27 cellular contexts compared by ENCODE assay signal in genomic region chr3:161744366-161744765, GRCh38.
"Had no signal": no experiment of that assay in that cellular context is flagged by ENCODE, and none has a peak within 500 bp of the region (broad histone marks: within the 10 kb centered on the region; RNA-seq: fewer than 3 reads in every experiment).

No MANE protein-coding gene starts in this region.

- H3K27ac Mint-ChIP-seq: mesothelial cell of epicardium; naive B cell; natural killer cell; nephron progenitor cell; neural progenitor cell; stimulated activated naive B cell treated with anti-CD40 and anti-IgM and Interleukin-4, amounts not matched to agents 10 μg/mL and 1 μg/mL and 100 μg/mL, for 72 hours had no signal

- FAIRE-seq: urothelium cell line had no signal

- H3K4me3 ChIP-seq: heart right ventricle, hepatocyte, lower lobe of right lung, neural progenitor cell, psoas muscle, skin epidermis, stomach, testis, thyroid gland, transverse colon, upper lobe of left lung had no signal

- H3K4me1 Mint-ChIP-seq: naive B cell; natural killer cell; nephron progenitor cell; neural progenitor cell; stimulated activated naive B cell treated with anti-CD40 and anti-IgM and Interleukin-4, amounts not matched to agents 10 μg/mL and 1 μg/mL and 100 μg/mL, for 72 hours had no signal

- H3K36me3 Mint-ChIP-seq: mesothelial cell of epicardium; naive B cell; natural killer cell; neural progenitor cell; stimulated activated naive B cell treated with anti-CD40 and anti-IgM and Interleukin-4, amounts not matched to agents 10 μg/mL and 1 μg/mL and 100 μg/mL, for 72 hours had no signal

- H3K27me3 Mint-ChIP-seq: naive B cell; stimulated activated naive B cell treated with anti-CD40 and anti-IgM and Interleukin-4, amounts not matched to agents 10 μg/mL and 1 μg/mL and 100 μg/mL, for 72 hours had no signal

- H3K9me3 Mint-ChIP-seq: mesothelial cell of epicardium, naive B cell, nephron progenitor cell, neural progenitor cell had no signal

- H3K4me3 Mint-ChIP-seq: mesothelial cell of epicardium; naive B cell; natural killer cell; nephron progenitor cell; neural progenitor cell; stimulated activated naive B cell treated with anti-CD40 and anti-IgM and Interleukin-4, amounts not matched to agents 10 μg/mL and 1 μg/mL and 100 μg/mL, for 72 hours had no signal

- DNase-seq: heart right ventricle; islet precursor cell; lower lobe of right lung; mammary epithelial cell; mesenchymal stem cell; naive B cell; natural killer cell; nephron progenitor cell; occipital lobe; psoas muscle; right cardiac atrium; stimulated activated CD4-positive, alpha-beta T cell treated with anti-CD3 and anti-CD28 coated beads, Interleukin-12 subunit alpha, Interleukin-12 subunit beta, amount 100 ng/mL, for 4 hours; stimulated activated CD4-positive, alpha-beta T cell treated with anti-CD3 and anti-CD28 coated beads, Interleukin-15, amount 100 ng/mL, for 24 hours; stimulated activated CD4-positive, alpha-beta T cell treated with anti-CD3 and anti-CD28 coated beads, Interleukin-2, amount 100 ng/mL, for 24 hours; stimulated activated CD4-positive, alpha-beta T cell treated with anti-CD3 and anti-CD28 coated beads, Interleukin-4, amount 100 ng/mL, for 1 hour; stimulated activated naive B cell treated with anti-CD40 and anti-IgM and Interleukin-4, amounts not matched to agents 10 μg/mL and 1 μg/mL and 100 μg/mL, for 72 hours; stimulated activated naive CD8-positive, alpha-beta T cell treated with anti-CD3 and anti-CD28 coated beads, Interleukin-15, Interleukin-2, amounts not matched to agents 100 U/mL and 50 U/mL, for 24 hours; stomach; testis; thyroid gland; transverse colon; upper lobe of left lung had no signal
